Comparison of ENCODE assay signal across 18 cellular contexts in the genomic region with DNA sequence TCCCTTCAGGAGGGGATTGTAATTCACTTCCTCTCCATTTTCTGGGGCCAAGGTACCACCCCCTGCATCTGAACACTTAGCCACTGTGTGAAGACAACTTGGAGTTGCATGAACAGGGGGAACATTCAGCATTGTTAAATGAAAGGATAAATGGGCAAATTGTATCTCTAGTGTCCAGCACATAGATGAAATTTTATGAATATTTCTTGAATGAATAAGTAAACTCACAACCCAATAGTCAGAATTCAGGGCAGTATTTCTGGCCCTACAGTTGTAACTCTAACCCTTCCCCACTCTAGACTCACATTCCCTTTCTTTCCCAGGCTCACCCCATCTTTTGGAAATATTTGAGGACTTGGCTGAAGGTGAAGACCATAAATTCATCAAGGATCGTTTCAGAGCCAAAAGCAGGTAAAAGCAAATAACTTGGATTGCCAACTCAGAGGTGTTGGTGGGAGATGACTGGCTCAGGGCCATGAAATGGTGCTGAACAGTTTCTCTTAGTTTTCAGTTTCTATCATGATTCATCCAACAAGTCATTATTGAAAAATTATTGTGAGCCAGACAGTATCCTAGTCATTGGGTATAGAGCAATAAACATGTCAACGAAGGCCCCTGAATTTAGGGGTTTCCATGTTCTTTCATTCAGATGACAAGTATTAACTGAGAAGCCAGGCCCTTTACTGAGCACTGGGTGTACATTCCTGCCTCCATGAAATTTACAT. TPM values are rescaled to one million over a fixed set of nuclear protein-coding genes. Genes with fewer than 3 reads are reported as not detected.
DNase-seq lines count a peak whose midpoint lies in the region; ATAC-seq, FAIRE-seq and TF ChIP-seq lines count a peak whose summit lies in the region.
"Had no signal": no experiment of that assay in that cellular context is flagged by ENCODE, and none has a peak within 500 bp of the region (broad histone marks: within the 10 kb centered on the region; RNA-seq: fewer than 3 reads in every experiment).

No MANE protein-coding gene starts in this region.

- intact Hi-C loops in left ventricle myocardium superior (cut with micrococcal nuclease) (no loop called here), HepG2 (cut with micrococcal nuclease; ENCODE audit: unreplicated experiment) (loop anchor here (2.0 kb wide), 1 partner anchor 25 kb away; no protein-coding TSS in a partner anchor)

- H3K27me3 Mint-ChIP-seq in chondrocyte (ENCODE audit: low read depth) (no peaks in the 10 kb centered on the region), osteocyte (ENCODE audit: unreplicated experiment) (no peaks in the 10 kb centered on the region)

- H3K36me3 ChIP-seq in Peyer's patch: no peaks in the 10 kb centered on the region
- no peaks in the 10 kb centered on the region for H3K36me3 ChIP-seq in HepG2 (replicated peaks in 1 of 2; ENCODE audit: control insufficient read depth in 1 of 2, insufficient read depth in 2 of 2, low read length in 2 of 2)
- H3K36me3 ChIP-seq: SJSA1 had no signal

- H3K9me3 Mint-ChIP-seq in chondrocyte (ENCODE audit: low read depth) (no peaks in the 10 kb centered on the region), osteocyte (ENCODE audit: unreplicated experiment) (no peaks in the 10 kb centered on the region)
- H3K9me3 Mint-ChIP-seq: activated T-cell treated with anti-CD3 and anti-CD28 coated beads, Interleukin-2, amount 50 U/mL, for 24 hours; neural crest cell had no signal

- TF ChIP-seq RAD21 in HepG2 (CRISPR knock-in tag; IDR thresholded peaks at IDR 0.05): no peak

- 3% methylated on average over 2 of the region's 2 CpGs for WGBS in HepG2 (ENCODE audit: low lambda C conversion rate)

- H3K27ac Mint-ChIP-seq in chondrocyte (ENCODE audit: unreplicated experiment) (peak overlapping the region; percentile 45), osteocyte (ENCODE audit: unreplicated experiment) (peak overlapping the region; percentile 23)
- H3K27ac Mint-ChIP-seq: activated T-cell treated with anti-CD3 and anti-CD28 coated beads, Interleukin-2, amount 50 U/mL, for 24 hours had no signal

- CTCF ChIA-PET in HepG2 (lab: Yijun Ruan, JAX; ENCODE audit: low intra/inter-chr PET ratio, low total read pairs): no interaction called here

- DNase-seq in EH (ENCODE audit: low read depth) (peak; percentile 65), HT1080 (ENCODE audit: low read depth) (peak; percentile 43), chondrocyte (ENCODE audit: low spot score) (no peak), osteocyte (ENCODE audit: extremely low spot score, unreplicated experiment) (no peak), left ventricle myocardium superior (no peak), Peyer's patch (no peak), HepG2 (ENCODE audit: low spot score) (no peak)
- DNase-seq: activated CD4-positive, alpha-beta T cell treated with anti-CD3 and anti-CD28 coated beads, Interleukin-2, amount 50 U/mL, for 1 hour; activated T-cell treated with anti-CD3 and anti-CD28 coated beads, Interleukin-2, amount 50 U/mL, for 24 hours; glutamatergic neuron; Kasumi-1; NCI-H1694; NCI-H446 treated with DMSO at 0.1 percent for 48 hours had no signal

- H3K4me3 ChIP-seq in Peyer's patch (no peak overlapping the region), HepG2 (replicated peaks in 1 of 3; ENCODE audit: insufficient read depth in 1 of 3, low read depth in 2 of 3, low read length in 3 of 3) (no peak overlapping the region)
- H3K4me3 ChIP-seq: GM12878, SJSA1 had no signal

- H2AFZ ChIP-seq in HepG2 (ENCODE audit: low read length): no peak overlapping the region

- H3K79me2 ChIP-seq in HepG2 (ENCODE audit: insufficient read depth, low read length): no peaks in the 10 kb centered on the region

- H3K4me3 Mint-ChIP-seq in chondrocyte (ENCODE audit: unreplicated experiment) (no peak overlapping the region), osteocyte (ENCODE audit: unreplicated experiment) (no peak overlapping the region)
- H3K4me3 Mint-ChIP-seq: activated T-cell treated with anti-CD3 and anti-CD28 coated beads, Interleukin-2, amount 50 U/mL, for 24 hours; neural crest cell had no signal

- no peak overlapping the region for H3K9ac ChIP-seq in HepG2 (ENCODE audit: insufficient read depth, low read depth, low read length)

- in situ Hi-C loops in HepG2 (cut with HindIII; ENCODE audit: extremely low pct_ligation_motif_present, low pct_unique_long_range_greater_than_20kb): no loop called here

- POLR2A ChIA-PET in HepG2 (lab: Yijun Ruan, JAX): no interaction called here

- no peak for TF ChIP-seq POLR2A in Peyer's patch (IDR thresholded peaks at IDR 0.05)
- no peak for TF ChIP-seq POLR2A in HepG2 (IDR thresholded peaks at IDR 0.05; ENCODE audit: insufficient read depth in 1 of 2, low read depth in 2 of 2, low read length in 2 of 2)

- no peaks in the 10 kb centered on the region for H3K27me3 ChIP-seq in Peyer's patch
- 0 out of 5 replicates have a peak, but pooled peaks cover 0 to 3% of the 10 kb centered on the region in 2 experiments for H3K27me3 ChIP-seq in HepG2 (ENCODE audit: control insufficient read depth in 1 of 2, insufficient read depth in 2 of 2, low read length in 2 of 2)
- H3K27me3 ChIP-seq: SJSA1 had no signal

- FAIRE-seq in HepG2 (lab: Jason Lieb, UNC): no peak
- FAIRE-seq: GM12878, islet of Langerhans had no signal

- H3K4me2 ChIP-seq in HepG2 (ENCODE audit: low read depth, low read length): no peak overlapping the region

- H3K36me3 Mint-ChIP-seq in chondrocyte (ENCODE audit: low read depth) (no peaks in the 10 kb centered on the region), osteocyte (ENCODE audit: unreplicated experiment) (no peaks in the 10 kb centered on the region)

- no TSS peak for BruUV-seq in HepG2 (replicated peaks; lab: Mats Ljungman, UMichigan)

- H3K9me3 ChIP-seq in Peyer's patch (no peaks in the 10 kb centered on the region), HepG2 (ENCODE audit: low read length) (no peaks in the 10 kb centered on the region)
- H3K9me3 ChIP-seq: SJSA1 had no signal

- H3K4me1 Mint-ChIP-seq in chondrocyte (ENCODE audit: low read depth) (peaks cover 14% of the 10 kb centered on the region), osteocyte (ENCODE audit: unreplicated experiment) (peaks cover 12% of the 10 kb centered on the region)

- no peaks in the 10 kb centered on the region for H3K4me1 ChIP-seq in Peyer's patch
- H3K4me1 ChIP-seq in HepG2 (ENCODE audit: insufficient read depth, low read length): no peaks in the 10 kb centered on the region
- H3K4me1 ChIP-seq: SJSA1 had no signal

- TF ChIP-seq CTCF in chondrocyte (IDR thresholded peaks at IDR 0.05) (no peak), osteocyte (IDR thresholded peaks at IDR 0.05) (no peak), Peyer's patch (IDR thresholded peaks at IDR 0.05) (no peak), HepG2 (CRISPR knock-in tag; IDR thresholded peaks at IDR 0.05) (no peak)

- no peaks in the 10 kb centered on the region for H4K20me1 ChIP-seq in HepG2 (ENCODE audit: insufficient read depth, low read length)

- TF ChIP-seq EP300 in HepG2 (IDR thresholded peaks at IDR 0.05; ENCODE audit: low read depth in 2 of 2, low read length in 2 of 2) (no peak), HepG2 (CRISPR knock-in tag; IDR thresholded peaks at IDR 0.05; ENCODE audit: borderline replicate concordance) (no peak)

- no peak overlapping the region for H3K27ac ChIP-seq in Peyer's patch
- no peak overlapping the region for H3K27ac ChIP-seq in HepG2 (ENCODE audit: extremely low read length, insufficient read depth, low read length)
- H3K27ac ChIP-seq: C4-2B, SJSA1 had no signal

- ATAC-seq in left ventricle myocardium superior (no peak), HepG2 (no peak)
- ATAC-seq: GM12878 had no signal

TF ChIP-seq in HepG2, 621 proteins besides CTCF, POLR2A, EP300 and RAD21 (continues in another document):
- no peak for TF ChIP-seq ZNF674 (CRISPR knock-in tag; IDR thresholded peaks at IDR 0.05; ENCODE audit: low read depth)

RNA-seq across cellular contexts. Expression of a gene that starts 33.3 kb away (rescaled TPM):
- total RNA-seq in HT1080 (2014; rRNA removed; shearing (Covaris generic)): 6.3 and 8.3 TPM in 2 replicates
- 4.5 and 5.2 TPM in 2 replicates for polyA plus RNA-seq in HT1080 (2015; cell fraction: cytosol; rRNA removed)
- 11.8 and 12.2 TPM in 2 replicates for polyA plus RNA-seq in HT1080 (2015; cell fraction: nucleus; rRNA removed)
- 8.9 to 10.2 TPM (median 10.1 TPM) in 3 replicates for total RNA-seq in chondrocyte
- total RNA-seq in osteocyte: 9.7 and 10.2 TPM in 2 replicates
- total RNA-seq in left ventricle myocardium superior: 18.3 TPM
- 10 to 100 TPM in 3 of 4 donors, 1 to 10 TPM in 1; 5.7 to 17.3 (median 11.4) TPM for total RNA-seq in Peyer's patch
- total RNA-seq in HepG2 (2016; rRNA removed; fragmentation: Illumina TruSeq; extraction: Trizol): 5.7 and 6.8 TPM in 2 replicates
- 9.0 and 9.5 TPM in 2 replicates for total RNA-seq in HepG2 (2016; cell fraction: cytosol; rRNA removed; fragmentation: Illumina TruSeq; extraction: Trizol; ENCODE audit: low read depth)
- total RNA-seq in HepG2 (2016; cell fraction: insoluble cytoplasmic fraction; rRNA removed; fragmentation: Illumina TruSeq; extraction: Trizol): 5.1 and 5.4 TPM in 2 replicates
- 5.2 and 6.0 TPM in 2 replicates for total RNA-seq in HepG2 (2016; cell fraction: membrane; rRNA removed; fragmentation: Illumina TruSeq; extraction: Trizol)
- total RNA-seq in HepG2 (2016; cell fraction: nucleus; rRNA removed; fragmentation: Illumina TruSeq; extraction: Trizol): 7.1 and 8.4 TPM in 2 replicates
- polyA plus RNA-seq in HepG2 (2011; rRNA removed): 2.2 and 2.4 TPM in 2 replicates
- 1.3 and 1.4 TPM in 2 replicates for polyA plus RNA-seq in HepG2 (2011; cell fraction: cytosol; rRNA removed)
- polyA plus RNA-seq in HepG2 (2011; cell fraction: nucleus; rRNA removed): 4.8 and 6.1 TPM in 2 replicates
- 1.3 and 1.5 TPM in 2 replicates for polyA plus RNA-seq in HepG2 (2012)
- 0.08 TPM in 2 replicates for polyA plus RNA-seq in HepG2 (2016; cell fraction: cytosol; fragmentation: Illumina TruSeq; extraction: Trizol; ENCODE audit: low read depth)
- 2.1 and 2.3 TPM in 2 replicates for polyA plus RNA-seq in HepG2 (2016; cell fraction: insoluble cytoplasmic fraction; fragmentation: Illumina TruSeq; extraction: Trizol; ENCODE audit: low read depth)
- polyA plus RNA-seq in HepG2 (2016; cell fraction: membrane; fragmentation: Illumina TruSeq; extraction: Trizol; ENCODE audit: low read depth): 0.30 TPM in 2 replicates
- polyA plus RNA-seq in HepG2 (2016; cell fraction: nucleus; fragmentation: Illumina TruSeq; extraction: Trizol; ENCODE audit: insufficient read depth, low read depth): 4.9 and 5.1 TPM in 2 replicates
- polyA minus RNA-seq in HepG2 (2011; rRNA and poly(A)+ RNA removed; ENCODE audit: low replicate concordance): 4.1 and 15.9 TPM in 2 replicates
- polyA minus RNA-seq in HepG2 (2011; cell fraction: cytosol; rRNA and poly(A)+ RNA removed): 3.7 and 4.2 TPM in 2 replicates
- 9.8 and 12.9 TPM in 2 replicates for polyA minus RNA-seq in HepG2 (2011; cell fraction: nucleus; rRNA and poly(A)+ RNA removed)

Comparison
In these comparisons a context has a peak if more than half of its experiments do, and no peak if none do; other contexts are left out.
1. DNase-seq: peak in EH (single experiment) and HT1080 (single experiment); none in chondrocyte (single experiment), osteocyte (single experiment), left ventricle myocardium superior (single experiment), Peyer's patch (0 of 3) and HepG2 (single experiment).